In genomic region chr12:479161-479560, GRCh38 we compare ENCODE assay signal across 21 cellular contexts. TPM values are rescaled to one million over a fixed set of nuclear protein-coding genes. Genes with fewer than 3 reads are reported as not detected.
DNase-seq lines count a peak whose midpoint lies in the region; ATAC-seq, FAIRE-seq and TF ChIP-seq lines count a peak whose summit lies in the region.
"Had no signal": no experiment of that assay in that cellular context is flagged by ENCODE, and none has a peak within 500 bp of the region (broad histone marks: within the 10 kb centered on the region; RNA-seq: fewer than 3 reads in every experiment).

No MANE protein-coding gene starts in this region.

- H3K27me3 Mint-ChIP-seq in H9 (ENCODE audit: low read depth) = no peaks in the 10 kb centered on the region

- H2AK5ac ChIP-seq in H9 (ENCODE audit: insufficient read length, low read length) = no peak overlapping the region

- H3K27ac ChIP-seq in heart left ventricle (peak overlapping the region in 8 of 12 donors; percentile 8 to 96 (median 41)), H9 (ENCODE audit: insufficient read length, low read depth, low read length) (no peak overlapping the region)
- H3K27ac ChIP-seq: 22Rv1; BLaER1 treated with 17β-estradiol and CSF1 and Interleukin-3, amounts not matched to agents 10 nM and 100 nM; GM23248; HL-60 had no signal

- no peak overlapping the region for H3K4me3 ChIP-seq in heart left ventricle
- H3K4me3 ChIP-seq: BLaER1 treated with 17β-estradiol and CSF1 and Interleukin-3, amounts not matched to agents 10 nM and 100 nM; GM23248 had no signal

- no peak overlapping the region for H3K56ac ChIP-seq in H9 (ENCODE audit: insufficient read length, low read depth, low read length)

- DNase-seq in heart left ventricle (no peak), left cardiac atrium (no peak), H9 (peak; percentile 18), islet precursor cell (peak; percentile 10), urothelium cell line (ENCODE audit: low spot score) (no peak), HPDE6-E6E7 (ENCODE audit: extremely low spot score) (no peak), D341Med (ENCODE audit: low spot score) (no peak)
- no peak for DNase-seq in stimulated activated naive CD8-positive, alpha-beta T cell treated with anti-CD3 and anti-CD28 coated beads, Interleukin-15, Interleukin-2, amounts not matched to agents 100 U/mL and 50 U/mL, for 24 hours
- DNase-seq: CD4-positive, CD25-positive, alpha-beta regulatory T cell; DMS153; DMS79 treated with DMSO at 0.1 percent for 48 hours; EL; GM23248; IMR-90 had no signal

- no peak overlapping the region for H2BK5ac ChIP-seq in H9 (ENCODE audit: insufficient read length, low read length)

- H3K79me1 ChIP-seq in H9 (ENCODE audit: insufficient read depth, low read depth, low read length, poor library complexity, severe bottlenecking) = no peaks in the 10 kb centered on the region

- peak; percentile 59 for FAIRE-seq in urothelium cell line (lab: Jason Lieb, UNC)
- FAIRE-seq: D721Med, G401.6, GM12891, H54 had no signal

- no peak overlapping the region for H2BK12ac ChIP-seq in H9 (ENCODE audit: insufficient read length, low read depth, low read length)

- TF ChIP-seq POLR2A in heart left ventricle (IDR thresholded peaks at IDR 0.05) = no peak

- H3K4me1 Mint-ChIP-seq in H9 = peaks cover 11 to 17% of the 10 kb centered on the region in 2 experiments

- TF ChIP-seq CTCF in heart left ventricle (IDR thresholded peaks at IDR 0.05) (no peak), H9 (conservative IDR thresholded peaks at IDR 0.05) (no peak)

- no peaks in the 10 kb centered on the region for H3K79me2 ChIP-seq in H9 (ENCODE audit: insufficient read depth, low read length)

- H3K18ac ChIP-seq in H9 (ENCODE audit: insufficient read length, low read depth, low read length) = no peak overlapping the region

- no peak overlapping the region for H3K9ac ChIP-seq in H9 (ENCODE audit: extremely low read depth, insufficient read length, low read length)
- H3K9ac ChIP-seq: BLaER1 treated with 17β-estradiol and CSF1 and Interleukin-3, amounts not matched to agents 10 nM and 100 nM; GM23248 had no signal

- no peak overlapping the region for H3T11ph ChIP-seq in H9 (ENCODE audit: low read length)

- no peak overlapping the region; the same call in 1 of the 2 replicates for H3K14ac ChIP-seq in H9 (ENCODE audit: insufficient read depth, low read length)

- H3K4ac ChIP-seq in H9 (ENCODE audit: low read depth, low read length) = no peak overlapping the region

- no peak overlapping the region for H2BK20ac ChIP-seq in H9 (ENCODE audit: low read depth, low read length, poor library complexity, severe bottlenecking)

- peaks cover 1 to 6% (median 2%) of the 10 kb centered on the region in 3 experiments; a peak in 4 of 7 replicates for H3K36me3 Mint-ChIP-seq in H9 (ENCODE audit: insufficient read depth in 1 of 3, low read depth in 3 of 3)
- H3K36me3 Mint-ChIP-seq: CD4-positive, CD25-positive, alpha-beta regulatory T cell had no signal

- no peak overlapping the region for H3K23ac ChIP-seq in H9 (ENCODE audit: insufficient read length, low read depth, low read length)

- H3K4me1 ChIP-seq in heart left ventricle = peaks cover 0 to 61% (median 23%) of the 10 kb centered on the region in 12 donors
- H3K4me1 ChIP-seq in H9 (ENCODE audit: insufficient read depth, low read length) = peaks cover under 1% of the 10 kb centered on the region

- H3K36me3 ChIP-seq in heart left ventricle = no peaks in the 10 kb centered on the region
- H3K36me3 ChIP-seq: BLaER1 treated with 17β-estradiol and CSF1 and Interleukin-3, amounts not matched to agents 10 nM and 100 nM had no signal

- H3K27ac Mint-ChIP-seq in H9 = peak overlapping the region in 1 of 3 experiments; percentile 11; a peak in 2 of 7 replicates

- no peak overlapping the region for H4K8ac ChIP-seq in H9 (replicated peaks; ENCODE audit: insufficient read length, low read depth, low read length)

- no peak overlapping the region for H2BK15ac ChIP-seq in H9 (ENCODE audit: low read depth, low read length)

- H3K4me3 Mint-ChIP-seq in H9 = no peak overlapping the region
- H3K4me3 Mint-ChIP-seq: CD4-positive, CD25-positive, alpha-beta regulatory T cell had no signal

- H3K27me3 ChIP-seq in heart left ventricle (peaks cover 0 to 2% (median 0%) of the 10 kb centered on the region in 9 donors), H9 (ENCODE audit: insufficient read depth, low read length) (no peaks in the 10 kb centered on the region)
- H3K27me3 ChIP-seq: BLaER1 treated with 17β-estradiol and CSF1 and Interleukin-3, amounts not matched to agents 10 nM and 100 nM had no signal

- no peak overlapping the region for H4K91ac ChIP-seq in H9 (ENCODE audit: insufficient read length, low read depth, low read length)

- 50 to 75% (median 64%) methylated on average over 4 of the region's 4 CpGs for WGBS in heart left ventricle, 4 donors
- no CpG with 5 or more reads among the region's 4 CpGs for WGBS in H9 (ENCODE audit: extremely low coverage, insufficient read length, low lambda C conversion rate)

- ATAC-seq in heart left ventricle = no peak
- no peak for ATAC-seq in left cardiac atrium
- no peak for ATAC-seq in stimulated activated naive CD8-positive, alpha-beta T cell treated with anti-CD3 and anti-CD28 coated beads, Interleukin-15, Interleukin-2, amounts not matched to agents 100 U/mL and 50 U/mL, for 24 hours

- H3K9me3 ChIP-seq in heart left ventricle (no peaks in the 10 kb centered on the region), H9 (ENCODE audit: control insufficient read depth, low read depth, low read length) (no peaks in the 10 kb centered on the region)
- H3K9me3 ChIP-seq: BLaER1 treated with 17β-estradiol and CSF1 and Interleukin-3, amounts not matched to agents 10 nM and 100 nM had no signal

- no peaks in the 10 kb centered on the region for H3K9me3 Mint-ChIP-seq in H9

- no peak overlapping the region for H4K5ac ChIP-seq in H9 (ENCODE audit: insufficient read length, low read depth, low read length)

- H2AFZ ChIP-seq in H9 (ENCODE audit: low read length) = no peak overlapping the region
- H2AFZ ChIP-seq: GM23248 had no signal

- H2BK120ac ChIP-seq in H9 (ENCODE audit: low read depth, low read length, poor library complexity, severe bottlenecking) = no peak overlapping the region

- no peak overlapping the region for H3K4me2 ChIP-seq in H9 (ENCODE audit: insufficient read depth, insufficient read length, low read length)
- H3K4me2 ChIP-seq: BLaER1 treated with 17β-estradiol and CSF1 and Interleukin-3, amounts not matched to agents 10 nM and 100 nM had no signal

- H4K20me1 ChIP-seq in H9 (ENCODE audit: control insufficient read depth, insufficient read depth, insufficient read length) = no peaks in the 10 kb centered on the region
- H4K20me1 ChIP-seq: BLaER1 treated with 17β-estradiol and CSF1 and Interleukin-3, amounts not matched to agents 10 nM and 100 nM had no signal

- no peaks in the 10 kb centered on the region for H3K23me2 ChIP-seq in H9 (ENCODE audit: insufficient read length, low read depth, low read length, poor library complexity, severe bottlenecking)

- intact Hi-C loops in heart left ventricle (cut with DNase I) = no loop called here
- intact Hi-C loops in left cardiac atrium (cut with DNase I) = no loop called here

RNA-seq across cellular contexts. Expression of gene B4GALNT3, which starts 19.4 kb away (rescaled TPM):
- total RNA-seq in heart left ventricle (10 to 100 TPM; 19.3 to 59.4 (median 31.5) TPM), left cardiac atrium (10 to 100 TPM; 20.9 to 22.1 TPM), H9 (2021) (22.1 and 23.3 TPM in 2 replicates)
- polyA plus RNA-seq in heart left ventricle = 10 to 100 TPM; 34.6 to 38.7 TPM
- total RNA-seq: IMR-90 had no signal
- polyA plus RNA-seq: GM23248, IMR-90 had no signal

Comparison
In these comparisons a context has a peak if more than half of its experiments do, and no peak if none do; other contexts are left out.
1. DNase-seq: peak in H9 (single experiment) and islet precursor cell (single experiment); none in heart left ventricle (0 of 5), left cardiac atrium (single experiment), urothelium cell line (single experiment), stimulated activated naive CD8-positive, alpha-beta T cell treated with anti-CD3 and anti-CD28 coated beads, Interleukin-15, Interleukin-2, amounts not matched to agents 100 U/mL and 50 U/mL, for 24 hours (single experiment), HPDE6-E6E7 (single experiment) and D341Med (single experiment).